In the genomic region with DNA sequence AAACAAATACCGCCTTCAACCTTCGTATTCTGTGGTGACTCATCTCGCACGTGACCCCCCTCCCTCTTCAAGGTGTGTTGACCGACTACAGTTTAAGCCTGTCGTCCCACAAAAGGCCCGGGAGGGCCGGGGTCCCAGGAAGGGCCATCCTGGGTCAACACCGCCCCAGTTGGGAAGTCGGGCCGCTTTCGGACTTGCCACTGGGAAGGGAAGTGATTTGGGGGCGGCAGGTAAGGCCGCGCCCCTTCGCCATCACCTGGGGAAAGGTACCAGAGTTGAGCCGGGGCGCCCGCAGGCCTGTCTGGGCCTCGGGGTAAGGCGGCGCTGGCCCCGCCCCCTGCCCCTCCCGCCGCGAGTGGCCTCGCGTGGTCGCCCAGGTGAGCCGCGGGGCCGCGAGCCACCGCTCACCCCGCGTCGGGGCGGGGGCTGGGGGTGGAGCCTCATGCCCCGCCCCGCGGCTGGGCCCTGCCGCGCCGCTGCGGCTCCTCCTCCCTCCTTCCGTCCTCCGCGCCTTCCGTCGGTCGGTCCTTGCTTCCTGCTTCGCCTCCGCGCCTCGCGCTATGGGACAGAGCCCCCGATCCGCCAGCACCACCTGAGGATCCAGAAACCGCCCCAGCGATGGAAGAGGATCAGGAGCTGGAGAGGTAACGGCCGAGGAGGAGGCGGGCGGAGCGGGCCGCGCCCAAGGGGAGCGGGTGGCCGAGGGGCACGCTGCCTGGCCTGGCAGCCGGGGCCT, we compare ENCODE assay signal across 1 cellular context.
TF ChIP-seq lines count a peak whose summit lies in the region.

A gene with protein sequence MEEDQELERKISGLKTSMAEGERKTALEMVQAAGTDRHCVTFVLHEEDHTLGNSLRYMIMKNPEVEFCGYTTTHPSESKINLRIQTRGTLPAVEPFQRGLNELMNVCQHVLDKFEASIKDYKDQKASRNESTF (plus strand): TSS at position 527 of the 736 bp plus-strand sequence. CDS start 92 bp downstream, at position 619.

TF ChIP-seq in HCT116, 20 proteins besides CTCF, POLR2A, EP300 and RAD21 (continued from another document):
- no peak for TF ChIP-seq ZBTB33 (IDR thresholded peaks at IDR 0.05; ENCODE audit: extremely low read depth, insufficient replicate concordance, low read length)
- TF ChIP-seq ATF3 (IDR thresholded peaks at IDR 0.05) = no peak
- no peak for TF ChIP-seq SRF (IDR thresholded peaks at IDR 0.05; ENCODE audit: low read depth)
- no peak for TF ChIP-seq ZNF274 (IDR thresholded peaks at IDR 0.05; ENCODE audit: low read depth, low read length)
- TF ChIP-seq YY1 (IDR thresholded peaks at IDR 0.05; ENCODE audit: extremely low read depth, insufficient replicate concordance, low read depth, low read length) = no peak
- peak; percentile 88 for TF ChIP-seq POLR2AphosphoS5 (IDR thresholded peaks at IDR 0.05; ENCODE audit: low read depth, low read length)
- no peak for TF ChIP-seq EZH2phosphoT487 (IDR thresholded peaks at IDR 0.05; ENCODE audit: borderline replicate concordance)
- TF ChIP-seq JUND (IDR thresholded peaks at IDR 0.05) = no peak
- TF ChIP-seq, protein P1, sequence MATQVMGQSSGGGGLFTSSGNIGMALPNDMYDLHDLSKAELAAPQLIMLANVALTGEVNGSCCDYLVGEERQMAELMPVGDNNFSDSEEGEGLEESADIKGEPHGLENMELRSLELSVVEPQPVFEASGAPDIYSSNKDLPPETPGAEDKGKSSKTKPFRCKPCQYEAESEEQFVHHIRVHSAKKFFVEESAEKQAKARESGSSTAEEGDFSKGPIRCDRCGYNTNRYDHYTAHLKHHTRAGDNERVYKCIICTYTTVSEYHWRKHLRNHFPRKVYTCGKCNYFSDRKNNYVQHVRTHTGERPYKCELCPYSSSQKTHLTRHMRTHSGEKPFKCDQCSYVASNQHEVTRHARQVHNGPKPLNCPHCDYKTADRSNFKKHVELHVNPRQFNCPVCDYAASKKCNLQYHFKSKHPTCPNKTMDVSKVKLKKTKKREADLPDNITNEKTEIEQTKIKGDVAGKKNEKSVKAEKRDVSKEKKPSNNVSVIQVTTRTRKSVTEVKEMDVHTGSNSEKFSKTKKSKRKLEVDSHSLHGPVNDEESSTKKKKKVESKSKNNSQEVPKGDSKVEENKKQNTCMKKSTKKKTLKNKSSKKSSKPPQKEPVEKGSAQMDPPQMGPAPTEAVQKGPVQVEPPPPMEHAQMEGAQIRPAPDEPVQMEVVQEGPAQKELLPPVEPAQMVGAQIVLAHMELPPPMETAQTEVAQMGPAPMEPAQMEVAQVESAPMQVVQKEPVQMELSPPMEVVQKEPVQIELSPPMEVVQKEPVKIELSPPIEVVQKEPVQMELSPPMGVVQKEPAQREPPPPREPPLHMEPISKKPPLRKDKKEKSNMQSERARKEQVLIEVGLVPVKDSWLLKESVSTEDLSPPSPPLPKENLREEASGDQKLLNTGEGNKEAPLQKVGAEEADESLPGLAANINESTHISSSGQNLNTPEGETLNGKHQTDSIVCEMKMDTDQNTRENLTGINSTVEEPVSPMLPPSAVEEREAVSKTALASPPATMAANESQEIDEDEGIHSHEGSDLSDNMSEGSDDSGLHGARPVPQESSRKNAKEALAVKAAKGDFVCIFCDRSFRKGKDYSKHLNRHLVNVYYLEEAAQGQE (IDR thresholded peaks at IDR 0.05; ENCODE audit: low read depth) = no peak
- TF ChIP-seq, protein P2, sequence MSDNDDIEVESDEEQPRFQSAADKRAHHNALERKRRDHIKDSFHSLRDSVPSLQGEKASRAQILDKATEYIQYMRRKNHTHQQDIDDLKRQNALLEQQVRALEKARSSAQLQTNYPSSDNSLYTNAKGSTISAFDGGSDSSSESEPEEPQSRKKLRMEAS (IDR thresholded peaks at IDR 0.05) = no peak
- TF ChIP-seq ZFX (IDR thresholded peaks at IDR 0.05) = peak; percentile 87
- TF ChIP-seq FOSL1 (IDR thresholded peaks at IDR 0.05; ENCODE audit: low read depth) = no peak
- no peak for TF ChIP-seq CBX3 (IDR thresholded peaks at IDR 0.05; ENCODE audit: low read depth)
- peak; percentile 33 for TF ChIP-seq TCF7L2 (IDR thresholded peaks at IDR 0.05; ENCODE audit: borderline replicate concordance, extremely low read depth, insufficient read depth, insufficient read length)
- TF ChIP-seq EZH2 (IDR thresholded peaks at IDR 0.05) = no peak
- TF ChIP-seq SIN3A (IDR thresholded peaks at IDR 0.05; ENCODE audit: low read depth) = no peak
